1 cellular context compared by ENCODE assay signal in the genomic region with DNA sequence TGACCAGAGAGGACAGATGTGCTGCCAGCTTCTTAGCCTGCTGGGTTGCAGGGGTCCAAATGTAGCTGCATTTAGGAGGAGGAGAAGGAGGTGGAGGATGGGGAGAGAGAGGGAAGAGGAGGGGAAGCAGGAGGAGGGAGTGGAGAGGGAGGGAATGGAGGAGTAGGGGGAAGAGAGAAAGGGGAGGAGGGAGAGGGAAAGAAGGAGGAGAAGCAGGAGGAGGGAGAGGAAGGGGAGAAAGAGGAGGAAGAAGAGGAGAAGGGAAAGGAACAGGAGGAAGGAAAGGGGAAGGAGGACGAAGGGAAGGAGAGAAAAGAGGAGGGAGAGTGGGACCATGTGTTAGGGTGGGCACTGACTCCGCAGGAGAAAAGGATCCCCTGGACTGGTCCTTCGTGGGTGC.
TF ChIP-seq lines count a peak whose summit lies in the region.

No MANE protein-coding gene starts in this region.

TF ChIP-seq in GM23338, 12 proteins besides CTCF, POLR2A, EP300 and RAD21 (continued from another document):
- TF ChIP-seq, protein P1, sequence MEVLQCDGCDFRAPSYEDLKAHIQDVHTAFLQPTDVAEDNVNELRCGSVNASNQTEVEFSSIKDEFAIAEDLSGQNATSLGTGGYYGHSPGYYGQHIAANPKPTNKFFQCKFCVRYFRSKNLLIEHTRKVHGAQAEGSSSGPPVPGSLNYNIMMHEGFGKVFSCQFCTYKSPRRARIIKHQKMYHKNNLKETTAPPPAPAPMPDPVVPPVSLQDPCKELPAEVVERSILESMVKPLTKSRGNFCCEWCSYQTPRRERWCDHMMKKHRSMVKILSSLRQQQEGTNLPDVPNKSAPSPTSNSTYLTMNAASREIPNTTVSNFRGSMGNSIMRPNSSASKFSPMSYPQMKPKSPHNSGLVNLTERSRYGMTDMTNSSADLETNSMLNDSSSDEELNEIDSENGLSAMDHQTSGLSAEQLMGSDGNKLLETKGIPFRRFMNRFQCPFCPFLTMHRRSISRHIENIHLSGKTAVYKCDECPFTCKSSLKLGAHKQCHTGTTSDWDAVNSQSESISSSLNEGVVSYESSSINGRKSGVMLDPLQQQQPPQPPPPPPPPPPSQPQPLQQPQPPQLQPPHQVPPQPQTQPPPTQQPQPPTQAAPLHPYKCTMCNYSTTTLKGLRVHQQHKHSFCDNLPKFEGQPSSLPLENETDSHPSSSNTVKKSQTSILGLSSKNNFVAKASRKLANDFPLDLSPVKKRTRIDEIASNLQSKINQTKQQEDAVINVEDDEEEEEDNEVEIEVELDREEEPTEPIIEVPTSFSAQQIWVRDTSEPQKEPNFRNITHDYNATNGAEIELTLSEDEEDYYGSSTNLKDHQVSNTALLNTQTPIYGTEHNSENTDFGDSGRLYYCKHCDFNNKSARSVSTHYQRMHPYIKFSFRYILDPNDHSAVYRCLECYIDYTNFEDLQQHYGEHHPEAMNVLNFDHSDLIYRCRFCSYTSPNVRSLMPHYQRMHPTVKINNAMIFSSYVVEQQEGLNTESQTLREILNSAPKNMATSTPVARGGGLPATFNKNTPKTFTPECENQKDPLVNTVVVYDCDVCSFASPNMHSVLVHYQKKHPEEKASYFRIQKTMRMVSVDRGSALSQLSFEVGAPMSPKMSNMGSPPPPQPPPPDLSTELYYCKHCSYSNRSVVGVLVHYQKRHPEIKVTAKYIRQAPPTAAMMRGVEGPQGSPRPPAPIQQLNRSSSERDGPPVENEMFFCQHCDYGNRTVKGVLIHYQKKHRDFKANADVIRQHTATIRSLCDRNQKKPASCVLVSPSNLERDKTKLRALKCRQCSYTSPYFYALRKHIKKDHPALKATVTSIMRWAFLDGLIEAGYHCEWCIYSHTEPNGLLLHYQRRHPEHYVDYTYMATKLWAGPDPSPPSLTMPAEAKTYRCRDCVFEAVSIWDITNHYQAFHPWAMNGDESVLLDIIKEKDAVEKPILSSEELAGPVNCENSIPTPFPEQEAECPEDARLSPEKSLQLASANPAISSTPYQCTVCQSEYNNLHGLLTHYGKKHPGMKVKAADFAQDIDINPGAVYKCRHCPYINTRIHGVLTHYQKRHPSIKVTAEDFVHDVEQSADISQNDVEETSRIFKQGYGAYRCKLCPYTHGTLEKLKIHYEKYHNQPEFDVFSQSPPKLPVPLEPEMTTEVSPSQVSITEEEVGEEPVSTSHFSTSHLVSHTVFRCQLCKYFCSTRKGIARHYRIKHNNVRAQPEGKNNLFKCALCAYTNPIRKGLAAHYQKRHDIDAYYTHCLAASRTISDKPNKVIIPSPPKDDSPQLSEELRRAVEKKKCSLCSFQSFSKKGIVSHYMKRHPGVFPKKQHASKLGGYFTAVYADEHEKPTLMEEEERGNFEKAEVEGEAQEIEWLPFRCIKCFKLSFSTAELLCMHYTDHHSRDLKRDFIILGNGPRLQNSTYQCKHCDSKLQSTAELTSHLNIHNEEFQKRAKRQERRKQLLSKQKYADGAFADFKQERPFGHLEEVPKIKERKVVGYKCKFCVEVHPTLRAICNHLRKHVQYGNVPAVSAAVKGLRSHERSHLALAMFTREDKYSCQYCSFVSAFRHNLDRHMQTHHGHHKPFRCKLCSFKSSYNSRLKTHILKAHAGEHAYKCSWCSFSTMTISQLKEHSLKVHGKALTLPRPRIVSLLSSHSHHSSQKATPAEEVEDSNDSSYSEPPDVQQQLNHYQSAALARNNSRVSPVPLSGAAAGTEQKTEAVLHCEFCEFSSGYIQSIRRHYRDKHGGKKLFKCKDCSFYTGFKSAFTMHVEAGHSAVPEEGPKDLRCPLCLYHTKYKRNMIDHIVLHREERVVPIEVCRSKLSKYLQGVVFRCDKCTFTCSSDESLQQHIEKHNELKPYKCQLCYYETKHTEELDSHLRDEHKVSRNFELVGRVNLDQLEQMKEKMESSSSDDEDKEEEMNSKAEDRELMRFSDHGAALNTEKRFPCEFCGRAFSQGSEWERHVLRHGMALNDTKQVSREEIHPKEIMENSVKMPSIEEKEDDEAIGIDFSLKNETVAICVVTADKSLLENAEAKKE (CRISPR knock-in tag; IDR thresholded peaks at IDR 0.05) = no peak
- TF ChIP-seq EZH2 (IDR thresholded peaks at IDR 0.05; ENCODE audit: low read depth, unreplicated experiment) = no peak
